In the genomic region with DNA sequence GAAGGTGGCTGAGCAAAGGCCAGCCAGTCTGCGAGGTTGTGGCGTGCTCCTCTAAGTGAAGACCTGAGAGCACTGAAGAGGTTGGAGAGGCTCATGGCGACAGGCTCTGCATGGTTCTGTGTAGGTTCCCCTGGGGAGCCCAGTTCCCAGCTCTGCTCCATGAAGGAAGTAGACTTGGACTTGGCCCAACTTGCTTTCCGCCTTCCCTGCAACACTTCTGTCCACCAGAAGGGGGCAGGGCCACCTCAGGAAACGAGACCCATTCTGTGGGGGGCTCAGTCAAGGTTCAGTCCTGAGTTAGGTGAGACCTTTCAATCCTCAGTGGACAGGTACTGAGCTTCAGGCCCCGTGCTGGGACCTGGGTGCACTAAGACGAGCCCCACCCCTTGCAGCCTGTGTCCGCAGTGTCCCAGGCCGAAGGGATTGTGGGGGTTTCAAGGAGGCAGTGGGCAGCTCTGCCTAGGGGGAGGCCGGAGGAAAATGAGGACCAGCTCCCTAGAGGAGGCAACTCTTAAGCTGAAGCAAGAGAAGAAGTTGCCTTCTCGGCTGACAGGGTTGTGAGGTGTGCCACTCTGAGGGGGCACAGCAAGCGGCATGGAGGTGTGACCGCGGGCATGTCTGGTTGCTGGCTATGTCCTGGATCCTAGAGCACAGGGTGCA, we compare ENCODE assay signal across 8 cellular contexts. TPM values are rescaled to one million over a fixed set of nuclear protein-coding genes. Genes with fewer than 3 reads are reported as not detected.
A peak's percentile ranks its signal among the peaks of the same experiment; 100 is the strongest.
DNase-seq lines count a peak whose midpoint lies in the region; ATAC-seq and TF ChIP-seq lines count a peak whose summit lies in the region.

No MANE protein-coding gene starts in this region.

- H3K36me3 Mint-ChIP-seq in activated naive CD4-positive, alpha-beta T cell treated with anti-CD3 and anti-CD28 coated beads for 36 hours (ENCODE audit: low read depth): no peaks in the 10 kb centered on the region
- no peaks in the 10 kb centered on the region for H3K36me3 Mint-ChIP-seq in glutamatergic neuron (ENCODE audit: unreplicated experiment)

- DNase-seq in Right ventricle myocardium inferior (ENCODE audit: missing footprints) (no peak), cardiac septum (ENCODE audit: low spot score) (no peak), NCI-H1694 (lab: John Stamatoyannopoulos, UW) (peak; percentile 53), glutamatergic neuron (peak; percentile 79), posterior cingulate gyrus (peak in 9 of 10 donors; percentile 47 to 93 (median 69))
- DNase-seq in activated naive CD4-positive, alpha-beta T cell treated with anti-CD3 and anti-CD28 coated beads for 36 hours: peak; percentile 45

- intact Hi-C loops in Right ventricle myocardium inferior (cut with DNase I) (loop anchor here (1.0 to 5.0 kb wide), 2 partner anchors 306 to 384 kb away; no protein-coding TSS in a partner anchor), cardiac septum (cut with DNase I) (loop anchor here (5.0 kb wide), 1 partner anchor 304 kb away; no protein-coding TSS in a partner anchor), posterior cingulate gyrus (cut with DNase I) (loop anchor here (1.0 kb wide), 1 partner anchor 382 kb away; no protein-coding TSS in a partner anchor)
- intact Hi-C loops in activated naive CD4-positive, alpha-beta T cell treated with anti-CD3 and anti-CD28 coated beads for 36 hours (cut with micrococcal nuclease): loop anchor here (1.0 kb wide), 1 partner anchor 382 kb away; no protein-coding TSS in a partner anchor

- peak; percentile 95 for TF ChIP-seq CTCF in glutamatergic neuron (IDR thresholded peaks at IDR 0.05; ENCODE audit: partially characterized antibody, unreplicated experiment)

- ATAC-seq in Right ventricle myocardium inferior: peak; percentile 57
- no peak for ATAC-seq in GM21717 (IDR thresholded peaks at IDR 0.05; ENCODE audit: unreplicated experiment)
- ATAC-seq in GM21576 (IDR thresholded peaks at IDR 0.05; ENCODE audit: unreplicated experiment): no peak

- H3K9me3 Mint-ChIP-seq in activated naive CD4-positive, alpha-beta T cell treated with anti-CD3 and anti-CD28 coated beads for 36 hours: no peaks in the 10 kb centered on the region
- no peaks in the 10 kb centered on the region for H3K9me3 Mint-ChIP-seq in glutamatergic neuron (ENCODE audit: unreplicated experiment)

- no peaks in the 10 kb centered on the region for H3K27me3 Mint-ChIP-seq in activated naive CD4-positive, alpha-beta T cell treated with anti-CD3 and anti-CD28 coated beads for 36 hours (ENCODE audit: low read depth)
- no peaks in the 10 kb centered on the region for H3K27me3 Mint-ChIP-seq in glutamatergic neuron (ENCODE audit: unreplicated experiment)

- no peak overlapping the region for H3K4me3 Mint-ChIP-seq in activated naive CD4-positive, alpha-beta T cell treated with anti-CD3 and anti-CD28 coated beads for 36 hours
- no peak overlapping the region for H3K4me3 Mint-ChIP-seq in glutamatergic neuron (ENCODE audit: unreplicated experiment)

- CTCF ChIA-PET in activated naive CD4-positive, alpha-beta T cell treated with anti-CD3 and anti-CD28 coated beads for 36 hours (lab: Charles Lee): interaction anchor here (0.5 to 2.5 kb wide), 13 partner anchors 13 to 923 kb away, joined by 3 to 18 read pairs (median 3); no protein-coding TSS in a partner anchor

- H3K27ac Mint-ChIP-seq in activated naive CD4-positive, alpha-beta T cell treated with anti-CD3 and anti-CD28 coated beads for 36 hours: no peak overlapping the region
- H3K27ac Mint-ChIP-seq in glutamatergic neuron (ENCODE audit: unreplicated experiment): no peak overlapping the region

- H3K4me1 Mint-ChIP-seq in activated naive CD4-positive, alpha-beta T cell treated with anti-CD3 and anti-CD28 coated beads for 36 hours (ENCODE audit: low read depth): no peaks in the 10 kb centered on the region
- H3K4me1 Mint-ChIP-seq in glutamatergic neuron (ENCODE audit: low read depth, unreplicated experiment): peaks cover 16% of the 10 kb centered on the region

RNA-seq across cellular contexts. Expression of gene PCBD1, which starts 15.0 kb away (rescaled TPM):
- total RNA-seq in Right ventricle myocardium inferior: 155 TPM
- 121 TPM for total RNA-seq in cardiac septum
- 10 to 100 TPM; 33.0 to 37.2 TPM for total RNA-seq in activated naive CD4-positive, alpha-beta T cell treated with anti-CD3 and anti-CD28 coated beads for 36 hours
- total RNA-seq in glutamatergic neuron (ENCODE audit: unreplicated experiment): 29.1 TPM

Comparison
In these comparisons a context has a peak if more than half of its experiments do, and no peak if none do; other contexts are left out.
1. DNase-seq: peak in NCI-H1694 (single experiment), activated naive CD4-positive, alpha-beta T cell treated with anti-CD3 and anti-CD28 coated beads for 36 hours (single experiment), glutamatergic neuron (single experiment) and posterior cingulate gyrus (9 of 10); none in Right ventricle myocardium inferior (single experiment) and cardiac septum (single experiment).